ENCODE assay signal across 1 cellular context in the genomic region with DNA sequence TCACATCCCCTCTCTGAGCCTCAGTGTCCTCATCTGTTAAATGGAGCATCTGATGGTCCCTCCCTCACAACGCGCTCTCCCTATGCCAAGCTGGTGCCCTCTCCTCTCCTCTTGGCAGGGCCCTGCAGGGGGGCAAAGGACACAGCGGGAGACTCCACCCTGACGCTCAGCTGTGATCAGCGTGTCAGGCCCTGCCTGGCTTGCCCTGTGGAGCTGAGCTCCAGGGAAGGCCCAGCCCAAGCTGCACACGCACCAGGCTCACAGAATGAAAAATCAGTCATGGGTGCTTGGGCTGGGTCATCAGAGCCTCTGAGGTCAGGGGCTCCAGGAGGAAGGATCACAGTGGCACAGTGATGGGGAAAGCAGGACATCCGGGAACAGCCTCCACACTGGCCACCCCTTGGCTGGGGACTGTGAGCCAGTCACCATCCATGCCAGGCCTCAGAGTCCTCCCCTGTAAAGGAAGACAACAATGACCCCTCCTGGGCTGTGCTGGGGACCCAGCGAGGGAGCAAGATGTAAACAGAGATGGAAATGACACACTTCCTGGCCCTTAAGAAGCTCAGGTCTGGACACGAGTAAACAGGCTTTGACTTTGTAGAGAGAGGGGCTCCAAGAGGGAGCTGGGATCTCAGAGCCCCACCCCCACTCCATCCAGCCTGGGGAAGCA.
TF ChIP-seq lines count a peak whose summit lies in the region.

No MANE protein-coding gene starts in this region.

TF ChIP-seq in HepG2, 621 proteins besides CTCF, POLR2A, EP300 and RAD21 (continued from another document and continues in another):
- TF ChIP-seq, protein P1, sequence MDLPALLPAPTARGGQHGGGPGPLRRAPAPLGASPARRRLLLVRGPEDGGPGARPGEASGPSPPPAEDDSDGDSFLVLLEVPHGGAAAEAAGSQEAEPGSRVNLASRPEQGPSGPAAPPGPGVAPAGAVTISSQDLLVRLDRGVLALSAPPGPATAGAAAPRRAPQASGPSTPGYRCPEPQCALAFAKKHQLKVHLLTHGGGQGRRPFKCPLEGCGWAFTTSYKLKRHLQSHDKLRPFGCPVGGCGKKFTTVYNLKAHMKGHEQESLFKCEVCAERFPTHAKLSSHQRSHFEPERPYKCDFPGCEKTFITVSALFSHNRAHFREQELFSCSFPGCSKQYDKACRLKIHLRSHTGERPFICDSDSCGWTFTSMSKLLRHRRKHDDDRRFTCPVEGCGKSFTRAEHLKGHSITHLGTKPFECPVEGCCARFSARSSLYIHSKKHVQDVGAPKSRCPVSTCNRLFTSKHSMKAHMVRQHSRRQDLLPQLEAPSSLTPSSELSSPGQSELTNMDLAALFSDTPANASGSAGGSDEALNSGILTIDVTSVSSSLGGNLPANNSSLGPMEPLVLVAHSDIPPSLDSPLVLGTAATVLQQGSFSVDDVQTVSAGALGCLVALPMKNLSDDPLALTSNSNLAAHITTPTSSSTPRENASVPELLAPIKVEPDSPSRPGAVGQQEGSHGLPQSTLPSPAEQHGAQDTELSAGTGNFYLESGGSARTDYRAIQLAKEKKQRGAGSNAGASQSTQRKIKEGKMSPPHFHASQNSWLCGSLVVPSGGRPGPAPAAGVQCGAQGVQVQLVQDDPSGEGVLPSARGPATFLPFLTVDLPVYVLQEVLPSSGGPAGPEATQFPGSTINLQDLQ (CRISPR knock-in tag; IDR thresholded peaks at IDR 0.05) = no peak
- TF ChIP-seq ZMAT5 (CRISPR knock-in tag; IDR thresholded peaks at IDR 0.05; ENCODE audit: borderline replicate concordance, low read depth) = no peak
- 0 out of 2 replicates have a peak, but pooled peaks have one; percentile 30 for TF ChIP-seq ZHX2 (IDR thresholded peaks at IDR 0.05; ENCODE audit: low read depth)
- no peak for TF ChIP-seq ZHX2 (CRISPR knock-in tag; IDR thresholded peaks at IDR 0.05; ENCODE audit: borderline replicate concordance)
- TF ChIP-seq ZNF839 (CRISPR knock-in tag; IDR thresholded peaks at IDR 0.05; ENCODE audit: borderline replicate concordance) = no peak
- TF ChIP-seq ZNF83 (CRISPR knock-in tag; IDR thresholded peaks at IDR 0.05; ENCODE audit: borderline replicate concordance) = 0 out of 2 replicates have a peak, but pooled peaks have one; percentile 24
- no peak for TF ChIP-seq SRSF4 (IDR thresholded peaks at IDR 0.05; ENCODE audit: low read depth, low read length, poor library complexity, severe bottlenecking)
- no peak for TF ChIP-seq ARNT (IDR thresholded peaks at IDR 0.05)
- no peak for TF ChIP-seq ZSCAN30 (CRISPR knock-in tag; IDR thresholded peaks at IDR 0.05)
- TF ChIP-seq, protein P2, sequence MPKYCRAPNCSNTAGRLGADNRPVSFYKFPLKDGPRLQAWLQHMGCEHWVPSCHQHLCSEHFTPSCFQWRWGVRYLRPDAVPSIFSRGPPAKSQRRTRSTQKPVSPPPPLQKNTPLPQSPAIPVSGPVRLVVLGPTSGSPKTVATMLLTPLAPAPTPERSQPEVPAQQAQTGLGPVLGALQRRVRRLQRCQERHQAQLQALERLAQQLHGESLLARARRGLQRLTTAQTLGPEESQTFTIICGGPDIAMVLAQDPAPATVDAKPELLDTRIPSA (CRISPR knock-in tag; IDR thresholded peaks at IDR 0.05; ENCODE audit: borderline replicate concordance) = no peak
- no peak for TF ChIP-seq THAP11 (CRISPR knock-in tag; IDR thresholded peaks at IDR 0.05)
- no peak for TF ChIP-seq ZNF101 (CRISPR knock-in tag; IDR thresholded peaks at IDR 0.05; ENCODE audit: borderline replicate concordance, low read depth)
- TF ChIP-seq AKNA (CRISPR knock-in tag; IDR thresholded peaks at IDR 0.05; ENCODE audit: borderline replicate concordance) = no peak
- TF ChIP-seq HIC2 (CRISPR knock-in tag; IDR thresholded peaks at IDR 0.05; ENCODE audit: low read depth) = 0 out of 2 replicates have a peak, but pooled peaks have one; percentile 31
- TF ChIP-seq HCFC1 (IDR thresholded peaks at IDR 0.05; ENCODE audit: low read depth, low read length) = no peak
- TF ChIP-seq ZBTB10 (CRISPR knock-in tag; IDR thresholded peaks at IDR 0.05; ENCODE audit: borderline replicate concordance) = no peak
- TF ChIP-seq FOXJ3 (CRISPR knock-in tag; IDR thresholded peaks at IDR 0.05; ENCODE audit: borderline replicate concordance) = no peak
- 0 out of 2 replicates have a peak, but pooled peaks have one; percentile 8 for TF ChIP-seq SMAD3 (CRISPR knock-in tag; IDR thresholded peaks at IDR 0.05)
- no peak for TF ChIP-seq ZNF883 (CRISPR knock-in tag; IDR thresholded peaks at IDR 0.05; ENCODE audit: not compliant biosample characterization)
- no peak for TF ChIP-seq MEF2D (CRISPR knock-in tag; IDR thresholded peaks at IDR 0.05)
- TF ChIP-seq, protein P3, sequence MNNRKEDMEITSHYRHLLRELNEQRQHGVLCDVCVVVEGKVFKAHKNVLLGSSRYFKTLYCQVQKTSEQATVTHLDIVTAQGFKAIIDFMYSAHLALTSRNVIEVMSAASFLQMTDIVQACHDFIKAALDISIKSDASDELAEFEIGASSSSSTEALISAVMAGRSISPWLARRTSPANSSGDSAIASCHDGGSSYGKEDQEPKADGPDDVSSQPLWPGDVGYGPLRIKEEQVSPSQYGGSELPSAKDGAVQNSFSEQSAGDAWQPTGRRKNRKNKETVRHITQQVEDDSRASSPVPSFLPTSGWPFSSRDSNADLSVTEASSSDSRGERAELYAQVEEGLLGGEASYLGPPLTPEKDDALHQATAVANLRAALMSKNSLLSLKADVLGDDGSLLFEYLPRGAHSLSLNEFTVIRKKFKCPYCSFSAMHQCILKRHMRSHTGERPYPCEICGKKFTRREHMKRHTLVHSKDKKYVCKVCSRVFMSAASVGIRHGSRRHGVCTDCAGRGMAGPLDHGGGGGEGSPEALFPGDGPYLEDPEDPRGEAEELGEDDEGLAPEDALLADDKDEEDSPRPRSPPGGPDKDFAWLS (CRISPR knock-in tag; IDR thresholded peaks at IDR 0.05; ENCODE audit: borderline replicate concordance) = no peak
- no peak for TF ChIP-seq KLF11 (CRISPR knock-in tag; IDR thresholded peaks at IDR 0.05)
- TF ChIP-seq SIN3A (IDR thresholded peaks at IDR 0.05; ENCODE audit: borderline replicate concordance, low read depth, low read length) = 0 out of 2 replicates have a peak, but pooled peaks have one; percentile 38
- TF ChIP-seq ZNF660 (CRISPR knock-in tag; IDR thresholded peaks at IDR 0.05; ENCODE audit: borderline replicate concordance, low read depth) = no peak
- no peak for TF ChIP-seq ZNF710 (CRISPR knock-in tag; IDR thresholded peaks at IDR 0.05; ENCODE audit: borderline replicate concordance)
